ENCODE assay signal across 8 cellular contexts in genomic region chr5:160312960-160313734, GRCh38. TPM values are rescaled to one million over a fixed set of nuclear protein-coding genes. Genes with fewer than 3 reads are reported as not detected.
DNase-seq lines count a peak whose midpoint lies in the region; ATAC-seq lines count a peak whose summit lies in the region.

No MANE protein-coding gene starts in this region.

- no peak overlapping the region for H4K8ac ChIP-seq in mesenchymal stem cell (ENCODE audit: low read length)

- no peak for ATAC-seq in GM21786 (IDR thresholded peaks at IDR 0.05; ENCODE audit: unreplicated experiment)

- no peak overlapping the region for H3K18ac ChIP-seq in mesenchymal stem cell (ENCODE audit: low read depth in 1 of 2, low read length in 2 of 2)

- H3K4me1 ChIP-seq in HAP-1 = peaks cover 7% of the 10 kb centered on the region; the same call in 1 of the 2 replicates
- H3K4me1 ChIP-seq in mesenchymal stem cell (ENCODE audit: control insufficient read depth, insufficient read depth, low read depth, low read length) = peaks cover 7% of the 10 kb centered on the region

- H3K4me3 Mint-ChIP-seq in activated naive CD8-positive, alpha-beta T cell treated with anti-CD3 and anti-CD28 coated beads for 36 hours = peak overlapping the region; percentile 76

- H3K27ac Mint-ChIP-seq in activated naive CD8-positive, alpha-beta T cell treated with anti-CD3 and anti-CD28 coated beads for 36 hours = no peak overlapping the region

- no peak overlapping the region for H3K14ac ChIP-seq in mesenchymal stem cell (ENCODE audit: low read length in 2 of 2)

- H3K4me3 ChIP-seq in HAP-1 (peak overlapping the region; percentile 51), mesenchymal stem cell (ENCODE audit: insufficient read depth in 1 of 2, low read depth in 1 of 2, low read length in 2 of 2) (no peak overlapping the region)

- H2BK120ac ChIP-seq in mesenchymal stem cell (ENCODE audit: low read depth, low read length) = no peak overlapping the region

- H3K9me3 ChIP-seq in HAP-1 (no peaks in the 10 kb centered on the region), mesenchymal stem cell (ENCODE audit: control insufficient read depth, low read length) (no peaks in the 10 kb centered on the region)

- H3K4me2 ChIP-seq in mesenchymal stem cell (ENCODE audit: low read length, poor library complexity, severe bottlenecking) = peak overlapping the region; percentile 90

- DNase-seq in A172 (ENCODE audit: low spot score) = peak; percentile 14
- DNase-seq in HAP-1 (ENCODE audit: low spot score in 2 of 2) = peak in 1 of 2 experiments; percentile 10
- no peak for DNase-seq in activated naive CD8-positive, alpha-beta T cell treated with anti-CD3 and anti-CD28 coated beads for 36 hours
- DNase-seq in mesenchymal stem cell = no peak
- no peak for DNase-seq in GOT3 (lab: John Stamatoyannopoulos, UW)
- DNase-seq in retina = no peak
- DNase-seq in iPS-NIHi7 (ENCODE audit: extremely low spot score) = no peak

- in situ Hi-C loops in HAP-1 (cut with MboI; ENCODE audit: low sequenced_read_pairs) = no loop called here

- peaks cover 80% of the 10 kb centered on the region for H3K27me3 Mint-ChIP-seq in activated naive CD8-positive, alpha-beta T cell treated with anti-CD3 and anti-CD28 coated beads for 36 hours

- H3K23ac ChIP-seq in mesenchymal stem cell (ENCODE audit: low read length in 2 of 2) = no peak overlapping the region

- peaks cover 16% of the 10 kb centered on the region for H3K79me1 ChIP-seq in mesenchymal stem cell (replicated peaks; ENCODE audit: low read length, poor library complexity, severe bottlenecking)

- no peak overlapping the region for H2BK15ac ChIP-seq in mesenchymal stem cell (ENCODE audit: low read depth, poor library complexity, severe bottlenecking)

- no peak overlapping the region for H2AFZ ChIP-seq in mesenchymal stem cell (ENCODE audit: low read depth, low read length)

- H3K9me3 Mint-ChIP-seq in activated naive CD8-positive, alpha-beta T cell treated with anti-CD3 and anti-CD28 coated beads for 36 hours = no peaks in the 10 kb centered on the region

- WGBS in mesenchymal stem cell = 24% methylated on average over 6 of the region's 8 CpGs

- H2AK5ac ChIP-seq in mesenchymal stem cell (ENCODE audit: low read length, severe bottlenecking) = no peak overlapping the region

- no peaks in the 10 kb centered on the region for H3K36me3 ChIP-seq in HAP-1 (replicated peaks)
- peaks cover 0 to 1% of the 10 kb centered on the region in 2 experiments for H3K36me3 ChIP-seq in mesenchymal stem cell (ENCODE audit: control insufficient read depth in 1 of 2, insufficient read depth in 2 of 2, low read depth in 1 of 2, low read length in 2 of 2)

- H4K91ac ChIP-seq in mesenchymal stem cell (ENCODE audit: low read length) = no peak overlapping the region

- no peaks in the 10 kb centered on the region for H3K36me3 Mint-ChIP-seq in activated naive CD8-positive, alpha-beta T cell treated with anti-CD3 and anti-CD28 coated beads for 36 hours

- H3K27me3 ChIP-seq in HAP-1 (ENCODE audit: low read depth) (no peaks in the 10 kb centered on the region), mesenchymal stem cell (ENCODE audit: control insufficient read depth in 1 of 2, insufficient read depth in 1 of 2, low read length in 2 of 2) (peaks cover 0 to 69% of the 10 kb centered on the region in 2 experiments)

- H3K4me1 Mint-ChIP-seq in activated naive CD8-positive, alpha-beta T cell treated with anti-CD3 and anti-CD28 coated beads for 36 hours = peaks cover 6% of the 10 kb centered on the region

- H2BK5ac ChIP-seq in mesenchymal stem cell (ENCODE audit: low read depth, low read length, poor library complexity, severe bottlenecking) = no peak overlapping the region

- H3K4ac ChIP-seq in mesenchymal stem cell (ENCODE audit: low read depth in 1 of 2, low read length in 2 of 2) = no peak overlapping the region

- no peak overlapping the region for H3K9ac ChIP-seq in mesenchymal stem cell (ENCODE audit: low read length)

- H2BK12ac ChIP-seq in mesenchymal stem cell (ENCODE audit: low read length in 2 of 2) = no peak overlapping the region

- no peak overlapping the region for H3K27ac ChIP-seq in mesenchymal stem cell (ENCODE audit: low read length, poor library complexity, severe bottlenecking)

RNA-seq across cellular contexts. Expression of gene CCNJL, which starts 0.8 kb away (rescaled TPM):
- total RNA-seq in A172 (2014; rRNA removed; shearing (Covaris generic)) = 10.5 and 15.2 TPM in 2 replicates
- not detected for total RNA-seq in activated naive CD8-positive, alpha-beta T cell treated with anti-CD3 and anti-CD28 coated beads for 36 hours
- polyA plus RNA-seq in mesenchymal stem cell (2013, experiment 1 of 2) = 10.2 TPM
- polyA plus RNA-seq in mesenchymal stem cell (2013, experiment 2 of 2) = 9.4 TPM

RNA-seq across cellular contexts. Expression of gene C1QTNF2, which starts 57.3 kb away (rescaled TPM):
- 1.5 and 1.6 TPM in 2 replicates for total RNA-seq in A172 (2014; rRNA removed; shearing (Covaris generic))
- not detected for total RNA-seq in activated naive CD8-positive, alpha-beta T cell treated with anti-CD3 and anti-CD28 coated beads for 36 hours
- 2.7 TPM for polyA plus RNA-seq in mesenchymal stem cell (2013, experiment 1 of 2)
- polyA plus RNA-seq in mesenchymal stem cell (2013, experiment 2 of 2) = 2.7 TPM

Comparison
In these comparisons a context has a peak if more than half of its experiments do, and no peak if none do; other contexts are left out.
1. RNA of gene CCNJL, which starts 0.8 kb away (total RNA-seq): 10.5 to 15.2 TPM in A172; not detected in activated naive CD8-positive, alpha-beta T cell treated with anti-CD3 and anti-CD28 coated beads for 36 hours; every median in the first group is over 10 times any median in the second.